Comparison of ENCODE assay signal across 20 cellular contexts in the genomic region with DNA sequence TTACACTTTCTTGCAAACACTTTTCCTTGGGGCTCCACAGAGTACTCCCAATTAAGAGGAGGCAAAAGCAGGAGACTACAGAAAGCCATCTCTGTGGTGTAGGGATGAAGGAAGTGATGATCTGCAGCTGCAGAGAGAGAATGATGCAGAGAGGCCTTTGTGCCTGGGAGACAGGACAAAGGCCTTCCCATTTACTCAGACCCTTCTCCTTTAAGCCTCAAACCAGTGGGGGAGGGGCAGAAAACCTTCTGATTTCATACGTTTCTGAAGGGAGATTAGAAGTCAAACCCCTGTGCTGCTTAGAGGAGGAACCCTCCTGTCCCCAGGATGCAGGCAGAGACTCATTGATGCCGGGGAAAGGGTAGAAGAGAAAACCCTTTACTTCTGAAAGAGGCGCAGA.
"Had no signal": no experiment of that assay in that cellular context is flagged by ENCODE, and none has a peak within 500 bp of the region (broad histone marks: within the 10 kb centered on the region; RNA-seq: fewer than 3 reads in every experiment).

No MANE protein-coding gene starts in this region.

- H3K27me3 ChIP-seq: hepatocyte, left lung, pancreas, stomach, upper lobe of left lung had no signal

- H3K4me1 ChIP-seq: left lung, pancreas, stomach, upper lobe of left lung had no signal

- H3K79me2 ChIP-seq: hepatocyte had no signal

- H3K27ac ChIP-seq: hepatocyte, left lung, pancreas, stomach, thoracic aorta, upper lobe of left lung, WERI-Rb-1 had no signal

- ATAC-seq: activated naive CD4-positive, alpha-beta T cell treated with anti-CD3 and anti-CD28 coated beads, Interleukin-2, amount 50 U/mL, for 72 hours; activated T-cell treated with anti-CD3 and anti-CD28 coated beads, Interleukin-2, amount 50 U/mL, for 72 hours; effector memory CD8-positive, alpha-beta T cell; left lung; pancreas; sciatic nerve; stimulated activated effector memory CD8-positive, alpha-beta T cell treated with anti-CD3 and anti-CD28 coated beads, Interleukin-12 subunit alpha, Interleukin-12 subunit beta, amount 100 ng/mL, for 72 hours had no signal

- H3K4me1 Mint-ChIP-seq: stimulated activated effector memory CD8-positive, alpha-beta T cell treated with anti-CD3 and anti-CD28 coated beads, Interleukin-12 subunit alpha, Interleukin-12 subunit beta, amount 100 ng/mL, for 72 hours had no signal

- H3K4me3 ChIP-seq: hepatocyte, left lung, pancreas, smooth muscle cell, stomach, thoracic aorta, upper lobe of left lung had no signal

- H3K36me3 Mint-ChIP-seq: stimulated activated effector memory CD8-positive, alpha-beta T cell treated with anti-CD3 and anti-CD28 coated beads, Interleukin-12 subunit alpha, Interleukin-12 subunit beta, amount 100 ng/mL, for 72 hours had no signal

- H3K36me3 ChIP-seq: left lung, thoracic aorta had no signal

- DNase-seq: activated CD4-positive, alpha-beta T cell treated with anti-CD3 and anti-CD28 coated beads, Interleukin-2, amount 50 U/mL, for 4 hours; activated gamma-delta T cell; activated T-cell treated with anti-CD3 and anti-CD28 coated beads, Interleukin-2, amount 50 U/mL, for 72 hours; amniotic stem cell; effector memory CD8-positive, alpha-beta T cell; foreskin fibroblast; left lung; pancreas; stimulated activated CD4-positive, alpha-beta T cell treated with anti-CD3 and anti-CD28 coated beads, Interleukin-4, amount 100 ng/mL, for 24 hours; stomach; upper lobe of left lung; WERI-Rb-1 had no signal

- H3K4me3 Mint-ChIP-seq: activated T-cell treated with anti-CD3 and anti-CD28 coated beads, Interleukin-2, amount 50 U/mL, for 72 hours; dendritic cell treated with granulocyte-macrophage colony-stimulating factor and Interleukin-4, amounts not matched to agents 40 ng/mL and 50 ng/mL, for 4 days; effector memory CD8-positive, alpha-beta T cell; stimulated activated effector memory CD8-positive, alpha-beta T cell treated with anti-CD3 and anti-CD28 coated beads, Interleukin-12 subunit alpha, Interleukin-12 subunit beta, amount 100 ng/mL, for 72 hours; T-helper 1 cell treated with Interleukin-12 subunit alpha and Interleukin-12 subunit beta and Interleukin-4 antibody, amounts not matched to agents 30 μg/mL and 1 μg/mL, for 36 hours had no signal

- H3K4me2 ChIP-seq: hepatocyte, smooth muscle cell had no signal

- H3K27ac Mint-ChIP-seq: activated naive CD4-positive, alpha-beta T cell treated with anti-CD3 and anti-CD28 coated beads, Interleukin-2, amount 50 U/mL, for 72 hours; dendritic cell treated with granulocyte-macrophage colony-stimulating factor and Interleukin-4, amounts not matched to agents 40 ng/mL and 50 ng/mL, for 4 days; stimulated activated effector memory CD8-positive, alpha-beta T cell treated with anti-CD3 and anti-CD28 coated beads, Interleukin-12 subunit alpha, Interleukin-12 subunit beta, amount 100 ng/mL, for 72 hours; T-helper 1 cell treated with Interleukin-12 subunit alpha and Interleukin-12 subunit beta and Interleukin-4 antibody, amounts not matched to agents 30 μg/mL and 1 μg/mL, for 36 hours had no signal

- H2AFZ ChIP-seq: hepatocyte had no signal

- H3K27me3 Mint-ChIP-seq: effector memory CD8-positive, alpha-beta T cell had no signal

- H3K9me3 ChIP-seq: pancreas, thoracic aorta, upper lobe of left lung had no signal
